Comparison of ENCODE assay signal across 8 cellular contexts in genomic region chr9:121268598-121269029, GRCh38. TPM values are rescaled to one million over a fixed set of nuclear protein-coding genes. Genes with fewer than 3 reads are reported as not detected.
DNase-seq lines count a peak whose midpoint lies in the region; ATAC-seq, FAIRE-seq and TF ChIP-seq lines count a peak whose summit lies in the region.

No MANE protein-coding gene starts in this region.

- H3K4me1 ChIP-seq in mucosa of stomach (ENCODE audit: control insufficient read depth, insufficient read depth, low read length), result peaks cover 39% of the 10 kb centered on the region

- DNase-seq in AG09309 (ENCODE audit: low read depth), result no peak
- DNase-seq in NOMO-1 (lab: John Stamatoyannopoulos, UW; ENCODE audit: unreplicated experiment in 2 of 2), result peak; percentile 14 to 57
- DNase-seq in dermis blood vessel endothelial cell, result peak; percentile 24
- DNase-seq in HTR-8/SVneo (ENCODE audit: insufficient read length, low spot score), result no peak
- no peak for DNase-seq in NCI-H345 (lab: John Stamatoyannopoulos, UW)
- no peak for DNase-seq in epidermal melanocyte (ENCODE audit: insufficient read length, low spot score)

- no peaks in the 10 kb centered on the region for H3K36me3 ChIP-seq in mucosa of stomach (ENCODE audit: control insufficient read depth, insufficient read depth, low read length)

- peak overlapping the region; percentile 92 for H3K9ac ChIP-seq in mucosa of stomach (ENCODE audit: low read length)

- H3K4me3 ChIP-seq in AG09309 (ENCODE audit: control insufficient read depth, low read depth, low read length) (peak overlapping the region; percentile 90), mucosa of stomach (ENCODE audit: low read length) (peak overlapping the region; percentile 80)

- no peak for TF ChIP-seq CTCF in AG09309 (IDR thresholded peaks at IDR 0.05; ENCODE audit: control insufficient read depth, insufficient read depth, low read depth, low read length, missing control alignments)

- H3K27me3 ChIP-seq in mucosa of stomach (ENCODE audit: control insufficient read depth, insufficient read depth, low read length), result no peaks in the 10 kb centered on the region

- no peak for FAIRE-seq in HTR-8/SVneo (lab: Jason Lieb, UNC)

- peak; percentile 54 for ATAC-seq in GM21447 (IDR thresholded peaks at IDR 0.05; ENCODE audit: unreplicated experiment)

- no peaks in the 10 kb centered on the region for H3K9me3 ChIP-seq in mucosa of stomach (ENCODE audit: control insufficient read depth, low read length)

RNA-seq across cellular contexts. Expression of gene GSN, which starts 0.7 kb away (rescaled TPM):
- total RNA-seq in dermis blood vessel endothelial cell, result 350 and 1,127 TPM in 2 replicates

Comparison
In these comparisons a context has a peak if more than half of its experiments do, and no peak if none do; other contexts are left out.
1. DNase-seq: peak in NOMO-1 (2 of 2) and dermis blood vessel endothelial cell (single experiment); none in AG09309 (single experiment), HTR-8/SVneo (single experiment), NCI-H345 (single experiment) and epidermal melanocyte (single experiment).